Comparison of ENCODE assay signal across 8 cellular contexts in genomic region chr12:102484732-102485069, GRCh38. TPM values are rescaled to one million over a fixed set of nuclear protein-coding genes. Genes with fewer than 3 reads are reported as not detected.
DNase-seq lines count a peak whose midpoint lies in the region; ATAC-seq and TF ChIP-seq lines count a peak whose summit lies in the region.
"Had no signal": no experiment of that assay in that cellular context is flagged by ENCODE, and none has a peak within 500 bp of the region (broad histone marks: within the 10 kb centered on the region; RNA-seq: fewer than 3 reads in every experiment).

No MANE protein-coding gene starts in this region.

- no peaks in the 10 kb centered on the region for H3K36me3 Mint-ChIP-seq in CD4-positive, CD25-positive, alpha-beta regulatory T cell
- no peaks in the 10 kb centered on the region for H3K36me3 Mint-ChIP-seq in activated naive CD8-positive, alpha-beta T cell treated with anti-CD3 and anti-CD28 coated beads, Interleukin-2, amount 50 U/mL, for 24 hours (ENCODE audit: low read depth)
- no peaks in the 10 kb centered on the region for H3K36me3 Mint-ChIP-seq in natural killer cell

- TF ChIP-seq EP300 in suprapubic skin (IDR thresholded peaks at IDR 0.05), result no peak

- DNase-seq in CD4-positive, CD25-positive, alpha-beta regulatory T cell, result no peak
- DNase-seq in GM23248 (no peak), natural killer cell (no peak), suprapubic skin (ENCODE audit: low spot score in 2 of 2) (no peak), NCI-H1930 (lab: John Stamatoyannopoulos, UW) (no peak)
- no peak for DNase-seq in activated naive CD8-positive, alpha-beta T cell treated with anti-CD3 and anti-CD28 coated beads, Interleukin-2, amount 50 U/mL, for 24 hours

- H3K27me3 Mint-ChIP-seq in CD4-positive, CD25-positive, alpha-beta regulatory T cell, result peaks cover 5% of the 10 kb centered on the region
- H3K27me3 Mint-ChIP-seq in activated naive CD8-positive, alpha-beta T cell treated with anti-CD3 and anti-CD28 coated beads, Interleukin-2, amount 50 U/mL, for 24 hours, result peaks cover 4% of the 10 kb centered on the region
- H3K27me3 Mint-ChIP-seq in natural killer cell (ENCODE audit: low read depth in 2 of 2), result peaks cover 10 to 12% of the 10 kb centered on the region in 2 donors

- peaks cover 0 to 9% (median 7%) of the 10 kb centered on the region in 4 donors for H3K4me1 Mint-ChIP-seq in CD4-positive, CD25-positive, alpha-beta regulatory T cell
- peaks cover 33% of the 10 kb centered on the region for H3K4me1 Mint-ChIP-seq in activated naive CD8-positive, alpha-beta T cell treated with anti-CD3 and anti-CD28 coated beads, Interleukin-2, amount 50 U/mL, for 24 hours
- peaks cover 11 to 13% of the 10 kb centered on the region in 2 donors for H3K4me1 Mint-ChIP-seq in natural killer cell

- no peaks in the 10 kb centered on the region for H3K36me3 ChIP-seq in CD4-positive, CD25-positive, alpha-beta regulatory T cell (ENCODE audit: control insufficient read depth, insufficient read depth, low read length)
- no peaks in the 10 kb centered on the region for H3K36me3 ChIP-seq in GM23248 (ENCODE audit: low read depth)
- no peaks in the 10 kb centered on the region for H3K36me3 ChIP-seq in suprapubic skin

- H3K9ac ChIP-seq in GM23248, result peak overlapping the region; percentile 66; the same call in 1 of the 2 replicates

- no peak for TF ChIP-seq POLR2A in suprapubic skin (IDR thresholded peaks at IDR 0.05)

- H3K4me3 Mint-ChIP-seq in CD4-positive, CD25-positive, alpha-beta regulatory T cell, result no peak overlapping the region
- peak overlapping the region; percentile 66 for H3K4me3 Mint-ChIP-seq in activated naive CD8-positive, alpha-beta T cell treated with anti-CD3 and anti-CD28 coated beads, Interleukin-2, amount 50 U/mL, for 24 hours
- H3K4me3 Mint-ChIP-seq in natural killer cell, result no peak overlapping the region

- H2AFZ ChIP-seq in GM23248, result peak overlapping the region; percentile 87

- TF ChIP-seq CTCF in natural killer cell (IDR thresholded peaks at IDR 0.05), result peak; percentile 64
- no peak for TF ChIP-seq CTCF in suprapubic skin (IDR thresholded peaks at IDR 0.05)

- H3K27ac ChIP-seq in CD4-positive, CD25-positive, alpha-beta regulatory T cell (ENCODE audit: insufficient read depth, low read length, poor library complexity, severe bottlenecking), result no peak overlapping the region
- H3K27ac ChIP-seq in GM23248 (no peak overlapping the region), suprapubic skin (no peak overlapping the region)

- in situ Hi-C loops in GM23248 (cut with MboI), result loop anchor here (25.0 kb wide), 1 partner anchor 547 kb away; no protein-coding TSS in a partner anchor

- H3K4me2 ChIP-seq in GM23248 (ENCODE audit: unreplicated experiment), result peak overlapping the region; percentile 74

- no peaks in the 10 kb centered on the region for H4K20me1 ChIP-seq in GM23248 (ENCODE audit: insufficient read depth)

- peak overlapping the region; percentile 58 for H3K4me3 ChIP-seq in CD4-positive, CD25-positive, alpha-beta regulatory T cell (ENCODE audit: low read depth, low read length)
- H3K4me3 ChIP-seq in GM23248 (peak overlapping the region; percentile 60), suprapubic skin (no peak overlapping the region)

- H3K9me2 ChIP-seq in GM23248 (ENCODE audit: insufficient read depth), result no peaks in the 10 kb centered on the region

- H3K27ac Mint-ChIP-seq in CD4-positive, CD25-positive, alpha-beta regulatory T cell, result peak overlapping the region in 2 of 3 donors; percentile 52 to 79
- peak overlapping the region; percentile 97 for H3K27ac Mint-ChIP-seq in activated naive CD8-positive, alpha-beta T cell treated with anti-CD3 and anti-CD28 coated beads, Interleukin-2, amount 50 U/mL, for 24 hours
- H3K27ac Mint-ChIP-seq in natural killer cell, result no peak overlapping the region

- no peak for ATAC-seq in CD4-positive, CD25-positive, alpha-beta regulatory T cell (ENCODE audit: low read depth in 2 of 2)
- ATAC-seq in activated naive CD8-positive, alpha-beta T cell treated with anti-CD3 and anti-CD28 coated beads, Interleukin-2, amount 50 U/mL, for 24 hours, result no peak
- ATAC-seq in natural killer cell, result no peak
- no peak for ATAC-seq in HG02571 (IDR thresholded peaks at IDR 0.05; ENCODE audit: unreplicated experiment)

- H3K79me2 ChIP-seq in GM23248 (ENCODE audit: insufficient read depth), result no peaks in the 10 kb centered on the region

- H3K4me1 ChIP-seq in CD4-positive, CD25-positive, alpha-beta regulatory T cell (ENCODE audit: control insufficient read depth, insufficient read depth, low read length, poor library complexity, severe bottlenecking), result peaks cover 4% of the 10 kb centered on the region
- peaks cover 25% of the 10 kb centered on the region for H3K4me1 ChIP-seq in GM23248 (ENCODE audit: insufficient read depth)
- H3K4me1 ChIP-seq in suprapubic skin, result peaks cover 9% of the 10 kb centered on the region

- H3K27me3 ChIP-seq in CD4-positive, CD25-positive, alpha-beta regulatory T cell (ENCODE audit: control insufficient read depth, insufficient read depth, low read length), result no peaks in the 10 kb centered on the region
- no peaks in the 10 kb centered on the region for H3K27me3 ChIP-seq in GM23248 (replicated peaks; ENCODE audit: insufficient read depth)
- no peaks in the 10 kb centered on the region for H3K27me3 ChIP-seq in suprapubic skin

- WGBS in GM23248 (ENCODE audit: low coverage in 1 of 2, low lambda C conversion rate in 2 of 2, missing lambda C conversion rate in 2 of 2), 2 experiments, result 9 to 20% methylated on average over 1 of the region's 1 CpG
- WGBS in suprapubic skin, result 58% methylated on average over 1 of the region's 1 CpG

- H3K9me3 ChIP-seq in CD4-positive, CD25-positive, alpha-beta regulatory T cell (ENCODE audit: control insufficient read depth in 2 of 2, low read length in 2 of 2), result no peaks in the 10 kb centered on the region
- H3K9me3 ChIP-seq in GM23248 (ENCODE audit: low read depth) (no peaks in the 10 kb centered on the region), suprapubic skin (no peaks in the 10 kb centered on the region)

- 0 out of 2 replicates have a peak, but pooled peaks cover 11% of the 10 kb centered on the region for H3F3A ChIP-seq in GM23248 (ENCODE audit: insufficient read depth)

- H3K9me3 Mint-ChIP-seq in CD4-positive, CD25-positive, alpha-beta regulatory T cell, result peaks cover 0 to 2% (median 0%) of the 10 kb centered on the region in 7 donors
- H3K9me3 Mint-ChIP-seq in activated naive CD8-positive, alpha-beta T cell treated with anti-CD3 and anti-CD28 coated beads, Interleukin-2, amount 50 U/mL, for 24 hours, result no peaks in the 10 kb centered on the region
- H3K9me3 Mint-ChIP-seq in natural killer cell, result no peaks in the 10 kb centered on the region

- intact Hi-C loops in natural killer cell (cut with micrococcal nuclease), result loop anchor here (1.0 to 10.0 kb wide), 2 partner anchors 540 to 567 kb away; no protein-coding TSS in a partner anchor

RNA-seq across cellular contexts. Expression of gene IGF1, which starts 4.3 kb away (rescaled TPM):
- total RNA-seq in CD4-positive, CD25-positive, alpha-beta regulatory T cell, result not detected
- polyA plus RNA-seq in CD4-positive, CD25-positive, alpha-beta regulatory T cell, result not detected
- total RNA-seq in GM23248 (2014; rRNA removed; shearing (Covaris generic)), result 1.4 and 2.9 TPM in 2 replicates
- 2.1 and 2.3 TPM in 2 replicates for polyA plus RNA-seq in GM23248 (2016; fragmentation: Nextera tagmentation; extraction: Ambion mirVana)
- total RNA-seq in natural killer cell (under 1 TPM in 1 of 3 donors, not detected in 2; 0.48 TPM), suprapubic skin (10 to 100 TPM in 2 of 4 donors, 1 to 10 TPM in 2; 5.9 to 19.7 (median 11.7) TPM)
- total RNA-seq: LHCN-M2 had no signal

Comparison
In these comparisons a context has a peak if more than half of its experiments do, and no peak if none do; other contexts are left out.
1. H3K27ac Mint-ChIP-seq: peak in CD4-positive, CD25-positive, alpha-beta regulatory T cell (2 of 3) and activated naive CD8-positive, alpha-beta T cell treated with anti-CD3 and anti-CD28 coated beads, Interleukin-2, amount 50 U/mL, for 24 hours (single experiment); none in natural killer cell (0 of 2).